ENCODE assay signal across 27 cellular contexts in the genomic region with DNA sequence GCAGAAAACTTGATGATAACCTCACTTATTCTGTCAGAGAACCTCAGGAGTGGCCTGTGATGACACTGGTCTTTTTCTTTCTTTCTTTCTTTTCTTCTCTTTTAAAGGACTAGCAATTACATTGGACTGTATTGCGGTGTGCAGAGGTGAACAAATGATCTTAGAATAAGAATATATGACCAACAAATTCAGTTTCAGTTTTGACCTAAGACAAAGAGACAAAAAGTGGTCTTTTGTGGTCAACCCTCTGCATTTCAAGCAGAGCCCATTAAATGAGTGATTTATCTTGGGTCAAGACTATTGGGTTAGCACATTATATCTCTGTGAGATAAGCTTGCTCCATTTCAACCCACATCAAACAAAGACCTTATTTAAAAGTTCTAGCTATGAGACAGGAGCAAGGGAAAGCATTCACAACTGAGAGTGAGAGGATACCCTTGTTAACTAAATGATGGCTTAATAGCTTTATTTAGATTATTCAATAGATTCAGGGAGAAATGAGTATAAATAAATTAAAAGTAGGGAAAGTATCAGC.
"Had no signal": no experiment of that assay in that cellular context is flagged by ENCODE, and none has a peak within 500 bp of the region (broad histone marks: within the 10 kb centered on the region; RNA-seq: fewer than 3 reads in every experiment).

No MANE protein-coding gene starts in this region.

- ATAC-seq: activated T-helper 17 cell treated with anti-CD3 and anti-CD28 coated beads, Interleukin-2, amount 50 U/mL, for 72 hours; body of pancreas; foreskin keratinocyte; naive thymus-derived CD8-positive, alpha-beta T cell; pancreas; stimulated activated naive B cell treated with anti-CD40 and anti-IgM and Interleukin-4, amounts not matched to agents 10 μg/mL and 1 μg/mL and 100 μg/mL, for 72 hours had no signal

- H3K27ac Mint-ChIP-seq: activated CD4-positive, alpha-beta memory T cell treated with anti-CD3 and anti-CD28 coated beads for 36 hours; activated CD4-positive, alpha-beta T cell treated with anti-CD3 and anti-CD28 coated beads, Interleukin-2, amount 10 ng/mL, durations not matched to agents 24 days and 14 days; activated T-cell treated with anti-CD3 and anti-CD28 coated beads, Interleukin-2, amount 50 U/mL, for 24 hours; activated T-helper 17 cell treated with anti-CD3 and anti-CD28 coated beads, Interleukin-2, amount 50 U/mL, for 72 hours; naive thymus-derived CD8-positive, alpha-beta T cell; stimulated activated naive B cell treated with anti-CD40 and anti-IgM and Interleukin-4, amounts not matched to agents 10 μg/mL and 1 μg/mL and 100 μg/mL, for 72 hours had no signal

- H3K4me3 Mint-ChIP-seq: activated CD4-positive, alpha-beta memory T cell treated with anti-CD3 and anti-CD28 coated beads for 36 hours; activated CD4-positive, alpha-beta T cell treated with anti-CD3 and anti-CD28 coated beads, Interleukin-2, amount 10 ng/mL, durations not matched to agents 24 days and 14 days; activated T-cell treated with anti-CD3 and anti-CD28 coated beads, Interleukin-2, amount 50 U/mL, for 24 hours; activated T-helper 17 cell treated with anti-CD3 and anti-CD28 coated beads, Interleukin-2, amount 50 U/mL, for 72 hours; naive thymus-derived CD8-positive, alpha-beta T cell; neural crest cell; stimulated activated naive B cell treated with anti-CD40 and anti-IgM and Interleukin-4, amounts not matched to agents 10 μg/mL and 1 μg/mL and 100 μg/mL, for 72 hours had no signal

- H3K4me1 Mint-ChIP-seq: activated CD4-positive, alpha-beta T cell treated with anti-CD3 and anti-CD28 coated beads, Interleukin-2, amount 10 ng/mL, durations not matched to agents 24 days and 14 days; activated T-helper 17 cell treated with anti-CD3 and anti-CD28 coated beads, Interleukin-2, amount 50 U/mL, for 72 hours; naive thymus-derived CD8-positive, alpha-beta T cell; neural crest cell; stimulated activated naive B cell treated with anti-CD40 and anti-IgM and Interleukin-4, amounts not matched to agents 10 μg/mL and 1 μg/mL and 100 μg/mL, for 72 hours had no signal

- H3K36me3 Mint-ChIP-seq: activated CD4-positive, alpha-beta memory T cell treated with anti-CD3 and anti-CD28 coated beads for 36 hours; naive thymus-derived CD8-positive, alpha-beta T cell; stimulated activated naive B cell treated with anti-CD40 and anti-IgM and Interleukin-4, amounts not matched to agents 10 μg/mL and 1 μg/mL and 100 μg/mL, for 72 hours had no signal

- H3K4me3 ChIP-seq: body of pancreas, esophagus muscularis mucosa, pancreas, right atrium auricular region, stomach, thyroid gland, upper lobe of left lung, vagina had no signal

- H3K36me3 ChIP-seq: esophagus muscularis mucosa, pancreas, right atrium auricular region, stomach, thyroid gland, upper lobe of left lung, vagina had no signal

- H3K27me3 ChIP-seq: body of pancreas, esophagus muscularis mucosa, foreskin keratinocyte, right atrium auricular region, stomach, thyroid gland, upper lobe of left lung, vagina had no signal

- DNase-seq: activated CD4-positive, alpha-beta memory T cell treated with anti-CD3 and anti-CD28 coated beads for 36 hours; activated CD4-positive, alpha-beta T cell treated with anti-CD3 and anti-CD28 coated beads, Interleukin-2, amount 10 ng/mL, durations not matched to agents 24 days and 14 days; activated CD4-positive, CD25-positive, alpha-beta regulatory T cell treated with anti-CD3 and anti-CD28 coated beads, Interleukin-2, amount 50 U/mL, for 72 hours; activated CD8-positive, alpha-beta memory T cell treated with anti-CD3 and anti-CD28 coated beads, Interleukin-2, amount 50 U/mL, for 48 hours; activated gamma-delta T cell treated with Interleukin-2 at 50 U/mL for 16 hours; activated naive CD4-positive, alpha-beta T cell treated with anti-CD3 and anti-CD28 coated beads, Interleukin-2, amount 50 U/mL, for 16 hours; activated T-cell treated with anti-CD3 and anti-CD28 coated beads, Interleukin-2, amount 50 U/mL, for 24 hours; amygdala; body of pancreas; dermis blood vessel endothelial cell; effector CD4-positive, alpha-beta T cell; foreskin keratinocyte; naive thymus-derived CD8-positive, alpha-beta T cell; nucleus accumbens; pancreas; stimulated activated CD4-positive, alpha-beta T cell treated with anti-CD3 and anti-CD28 coated beads, Interleukin-15, amount 100 ng/mL, for 24 hours; stimulated activated CD4-positive, alpha-beta T cell treated with anti-CD3 and anti-CD28 coated beads, Interleukin-2, amount 100 ng/mL, for 24 hours; stimulated activated naive B cell treated with anti-CD40 and anti-IgM and Interleukin-4, amounts not matched to agents 10 μg/mL and 1 μg/mL and 100 μg/mL, for 72 hours; stomach; T-helper 2 cell; thyroid gland; upper lobe of left lung had no signal

- H3K27me3 Mint-ChIP-seq: activated CD4-positive, alpha-beta memory T cell treated with anti-CD3 and anti-CD28 coated beads for 36 hours; activated CD4-positive, alpha-beta T cell treated with anti-CD3 and anti-CD28 coated beads, Interleukin-2, amount 10 ng/mL, durations not matched to agents 24 days and 14 days; activated T-cell treated with anti-CD3 and anti-CD28 coated beads, Interleukin-2, amount 50 U/mL, for 24 hours; activated T-helper 17 cell treated with anti-CD3 and anti-CD28 coated beads, Interleukin-2, amount 50 U/mL, for 72 hours; naive thymus-derived CD8-positive, alpha-beta T cell; stimulated activated naive B cell treated with anti-CD40 and anti-IgM and Interleukin-4, amounts not matched to agents 10 μg/mL and 1 μg/mL and 100 μg/mL, for 72 hours had no signal

- H3K9me3 ChIP-seq: body of pancreas, esophagus muscularis mucosa, pancreas, right atrium auricular region, stomach, thyroid gland, upper lobe of left lung, vagina had no signal

- H3K4me1 ChIP-seq: body of pancreas, esophagus muscularis mucosa, foreskin keratinocyte, pancreas, right atrium auricular region, thyroid gland, upper lobe of left lung, vagina had no signal

- H3K9me3 Mint-ChIP-seq: activated CD4-positive, alpha-beta T cell treated with anti-CD3 and anti-CD28 coated beads, Interleukin-2, amount 10 ng/mL, durations not matched to agents 24 days and 14 days; activated T-cell treated with anti-CD3 and anti-CD28 coated beads, Interleukin-2, amount 50 U/mL, for 24 hours; neural crest cell; stimulated activated naive B cell treated with anti-CD40 and anti-IgM and Interleukin-4, amounts not matched to agents 10 μg/mL and 1 μg/mL and 100 μg/mL, for 72 hours had no signal

- H3K27ac ChIP-seq: body of pancreas, esophagus muscularis mucosa, foreskin keratinocyte, pancreas, right atrium auricular region, stomach, thyroid gland, upper lobe of left lung, vagina had no signal
